In the genomic region with DNA sequence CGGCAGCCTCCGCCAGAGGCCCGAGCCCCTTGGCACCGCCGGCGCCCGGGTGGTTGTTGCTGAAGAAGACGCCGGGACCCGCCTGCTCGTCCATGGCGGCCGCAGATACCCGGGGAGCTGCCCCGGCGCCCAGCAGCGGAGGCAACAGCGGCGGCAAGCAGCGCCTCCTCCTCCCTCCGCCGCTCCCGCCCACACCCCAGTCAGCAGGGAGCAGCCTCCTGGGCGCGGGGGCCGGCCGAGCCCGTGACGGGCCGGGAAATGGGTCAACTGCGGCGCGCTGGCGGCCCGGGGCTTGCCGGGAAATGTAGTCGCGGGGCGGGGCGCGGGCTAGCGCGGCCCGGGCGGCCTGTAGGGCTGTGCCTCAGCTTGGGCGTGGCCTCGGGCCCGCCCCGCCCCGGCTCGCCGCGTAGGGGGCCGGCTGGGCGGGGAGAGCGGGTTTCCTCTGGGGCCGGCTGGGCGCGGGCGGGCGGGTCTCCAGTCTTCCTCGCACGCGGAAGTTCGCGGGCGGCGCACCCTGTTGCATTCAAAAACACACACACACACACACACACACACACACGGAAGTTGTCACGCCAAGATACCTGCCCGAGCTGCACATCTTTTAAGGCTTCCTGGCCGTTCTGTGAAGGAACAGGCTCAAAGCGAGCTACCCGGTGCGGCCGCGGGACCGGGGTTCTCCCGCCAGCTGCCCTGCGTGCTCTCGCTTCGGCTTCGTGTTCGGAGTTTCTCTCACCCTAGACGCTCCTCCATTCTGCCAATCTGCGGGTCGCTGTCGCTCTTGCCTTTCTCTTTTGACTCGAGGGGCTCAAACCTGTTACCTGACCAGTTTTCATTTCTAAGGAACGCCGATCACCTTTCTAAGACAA, we compare ENCODE assay signal across 1 cellular context.
TF ChIP-seq lines count a peak whose summit lies in the region.

A gene with protein sequence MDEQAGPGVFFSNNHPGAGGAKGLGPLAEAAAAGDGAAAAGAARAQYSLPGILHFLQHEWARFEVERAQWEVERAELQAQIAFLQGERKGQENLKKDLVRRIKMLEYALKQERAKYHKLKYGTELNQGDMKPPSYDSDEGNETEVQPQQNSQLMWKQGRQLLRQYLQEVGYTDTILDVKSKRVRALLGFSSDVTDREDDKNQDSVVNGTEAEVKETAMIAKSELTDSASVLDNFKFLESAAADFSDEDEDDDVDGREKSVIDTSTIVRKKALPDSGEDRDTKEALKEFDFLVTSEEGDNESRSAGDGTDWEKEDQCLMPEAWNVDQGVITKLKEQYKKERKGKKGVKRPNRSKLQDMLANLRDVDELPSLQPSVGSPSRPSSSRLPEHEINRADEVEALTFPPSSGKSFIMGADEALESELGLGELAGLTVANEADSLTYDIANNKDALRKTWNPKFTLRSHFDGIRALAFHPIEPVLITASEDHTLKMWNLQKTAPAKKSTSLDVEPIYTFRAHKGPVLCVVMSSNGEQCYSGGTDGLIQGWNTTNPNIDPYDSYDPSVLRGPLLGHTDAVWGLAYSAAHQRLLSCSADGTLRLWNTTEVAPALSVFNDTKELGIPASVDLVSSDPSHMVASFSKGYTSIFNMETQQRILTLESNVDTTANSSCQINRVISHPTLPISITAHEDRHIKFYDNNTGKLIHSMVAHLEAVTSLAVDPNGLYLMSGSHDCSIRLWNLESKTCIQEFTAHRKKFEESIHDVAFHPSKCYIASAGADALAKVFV (minus strand): TSS at position 167 of the 866 bp plus-strand sequence. CDS start 73 bp downstream, at position 94.

TF ChIP-seq in HEK293, 187 proteins besides CTCF, POLR2A, EP300 and RAD21 (continued from another document and continues in another):
- TF ChIP-seq, protein P1, sequence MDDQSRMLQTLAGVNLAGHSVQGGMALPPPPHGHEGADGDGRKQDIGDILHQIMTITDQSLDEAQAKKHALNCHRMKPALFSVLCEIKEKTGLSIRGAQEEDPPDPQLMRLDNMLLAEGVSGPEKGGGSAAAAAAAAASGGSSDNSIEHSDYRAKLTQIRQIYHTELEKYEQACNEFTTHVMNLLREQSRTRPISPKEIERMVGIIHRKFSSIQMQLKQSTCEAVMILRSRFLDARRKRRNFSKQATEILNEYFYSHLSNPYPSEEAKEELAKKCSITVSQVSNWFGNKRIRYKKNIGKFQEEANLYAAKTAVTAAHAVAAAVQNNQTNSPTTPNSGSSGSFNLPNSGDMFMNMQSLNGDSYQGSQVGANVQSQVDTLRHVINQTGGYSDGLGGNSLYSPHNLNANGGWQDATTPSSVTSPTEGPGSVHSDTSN (CRISPR knock-in tag; IDR thresholded peaks at IDR 0.05), result peak; percentile 76; the same call in 1 of the 2 replicates
- TF ChIP-seq, protein P2, sequence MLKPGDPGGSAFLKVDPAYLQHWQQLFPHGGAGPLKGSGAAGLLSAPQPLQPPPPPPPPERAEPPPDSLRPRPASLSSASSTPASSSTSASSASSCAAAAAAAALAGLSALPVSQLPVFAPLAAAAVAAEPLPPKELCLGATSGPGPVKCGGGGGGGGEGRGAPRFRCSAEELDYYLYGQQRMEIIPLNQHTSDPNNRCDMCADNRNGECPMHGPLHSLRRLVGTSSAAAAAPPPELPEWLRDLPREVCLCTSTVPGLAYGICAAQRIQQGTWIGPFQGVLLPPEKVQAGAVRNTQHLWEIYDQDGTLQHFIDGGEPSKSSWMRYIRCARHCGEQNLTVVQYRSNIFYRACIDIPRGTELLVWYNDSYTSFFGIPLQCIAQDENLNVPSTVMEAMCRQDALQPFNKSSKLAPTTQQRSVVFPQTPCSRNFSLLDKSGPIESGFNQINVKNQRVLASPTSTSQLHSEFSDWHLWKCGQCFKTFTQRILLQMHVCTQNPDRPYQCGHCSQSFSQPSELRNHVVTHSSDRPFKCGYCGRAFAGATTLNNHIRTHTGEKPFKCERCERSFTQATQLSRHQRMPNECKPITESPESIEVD (tag by site-specific recombination; IDR thresholded peaks at IDR 0.05), result no peak
- TF ChIP-seq HOXC10 (CRISPR knock-in tag; IDR thresholded peaks at IDR 0.05), result no peak
- TF ChIP-seq, protein P3, sequence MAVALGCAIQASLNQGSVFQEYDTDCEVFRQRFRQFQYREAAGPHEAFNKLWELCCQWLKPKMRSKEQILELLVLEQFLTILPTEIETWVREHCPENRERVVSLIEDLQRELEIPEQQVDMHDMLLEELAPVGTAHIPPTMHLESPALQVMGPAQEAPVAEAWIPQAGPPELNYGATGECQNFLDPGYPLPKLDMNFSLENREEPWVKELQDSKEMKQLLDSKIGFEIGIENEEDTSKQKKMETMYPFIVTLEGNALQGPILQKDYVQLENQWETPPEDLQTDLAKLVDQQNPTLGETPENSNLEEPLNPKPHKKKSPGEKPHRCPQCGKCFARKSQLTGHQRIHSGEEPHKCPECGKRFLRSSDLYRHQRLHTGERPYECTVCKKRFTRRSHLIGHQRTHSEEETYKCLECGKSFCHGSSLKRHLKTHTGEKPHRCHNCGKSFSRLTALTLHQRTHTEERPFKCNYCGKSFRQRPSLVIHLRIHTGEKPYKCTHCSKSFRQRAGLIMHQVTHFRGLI (tag by site-specific recombination; IDR thresholded peaks at IDR 0.05), result peak; percentile 57; the same call in 1 of the 2 replicates
- TF ChIP-seq RBAK (tag by site-specific recombination; IDR thresholded peaks at IDR 0.05), result no peak
- peak; percentile 68 for TF ChIP-seq ZSCAN30 (tag by site-specific recombination; IDR thresholded peaks at IDR 0.05)
- TF ChIP-seq ZNF23 (tag by site-specific recombination; IDR thresholded peaks at IDR 0.05; ENCODE audit: borderline replicate concordance), result no peak
- TF ChIP-seq, protein P4, sequence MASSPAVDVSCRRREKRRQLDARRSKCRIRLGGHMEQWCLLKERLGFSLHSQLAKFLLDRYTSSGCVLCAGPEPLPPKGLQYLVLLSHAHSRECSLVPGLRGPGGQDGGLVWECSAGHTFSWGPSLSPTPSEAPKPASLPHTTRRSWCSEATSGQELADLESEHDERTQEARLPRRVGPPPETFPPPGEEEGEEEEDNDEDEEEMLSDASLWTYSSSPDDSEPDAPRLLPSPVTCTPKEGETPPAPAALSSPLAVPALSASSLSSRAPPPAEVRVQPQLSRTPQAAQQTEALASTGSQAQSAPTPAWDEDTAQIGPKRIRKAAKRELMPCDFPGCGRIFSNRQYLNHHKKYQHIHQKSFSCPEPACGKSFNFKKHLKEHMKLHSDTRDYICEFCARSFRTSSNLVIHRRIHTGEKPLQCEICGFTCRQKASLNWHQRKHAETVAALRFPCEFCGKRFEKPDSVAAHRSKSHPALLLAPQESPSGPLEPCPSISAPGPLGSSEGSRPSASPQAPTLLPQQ (tag by site-specific recombination; IDR thresholded peaks at IDR 0.05), result 0 out of 2 replicates have a peak, but pooled peaks have one; percentile 31
- TF ChIP-seq, protein P5, sequence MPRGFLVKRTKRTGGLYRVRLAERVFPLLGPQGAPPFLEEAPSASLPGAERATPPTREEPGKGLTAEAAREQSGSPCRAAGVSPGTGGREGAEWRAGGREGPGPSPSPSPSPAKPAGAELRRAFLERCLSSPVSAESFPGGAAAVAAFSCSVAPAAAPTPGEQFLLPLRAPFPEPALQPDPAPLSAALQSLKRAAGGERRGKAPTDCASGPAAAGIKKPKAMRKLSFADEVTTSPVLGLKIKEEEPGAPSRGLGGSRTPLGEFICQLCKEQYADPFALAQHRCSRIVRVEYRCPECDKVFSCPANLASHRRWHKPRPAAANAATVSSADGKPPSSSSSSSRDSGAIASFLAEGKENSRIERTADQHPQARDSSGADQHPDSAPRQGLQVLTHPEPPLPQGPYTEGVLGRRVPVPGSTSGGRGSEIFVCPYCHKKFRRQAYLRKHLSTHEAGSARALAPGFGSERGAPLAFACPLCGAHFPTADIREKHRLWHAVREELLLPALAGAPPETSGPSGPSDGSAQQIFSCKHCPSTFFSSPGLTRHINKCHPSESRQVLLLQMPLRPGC (tag by site-specific recombination; IDR thresholded peaks at IDR 0.05), result no peak
- peak; percentile 90 for TF ChIP-seq ZBTB17 (tag by site-specific recombination; IDR thresholded peaks at IDR 0.05)
- TF ChIP-seq ZNF548 (tag by site-specific recombination; IDR thresholded peaks at IDR 0.05), result no peak
- TF ChIP-seq, protein P6, sequence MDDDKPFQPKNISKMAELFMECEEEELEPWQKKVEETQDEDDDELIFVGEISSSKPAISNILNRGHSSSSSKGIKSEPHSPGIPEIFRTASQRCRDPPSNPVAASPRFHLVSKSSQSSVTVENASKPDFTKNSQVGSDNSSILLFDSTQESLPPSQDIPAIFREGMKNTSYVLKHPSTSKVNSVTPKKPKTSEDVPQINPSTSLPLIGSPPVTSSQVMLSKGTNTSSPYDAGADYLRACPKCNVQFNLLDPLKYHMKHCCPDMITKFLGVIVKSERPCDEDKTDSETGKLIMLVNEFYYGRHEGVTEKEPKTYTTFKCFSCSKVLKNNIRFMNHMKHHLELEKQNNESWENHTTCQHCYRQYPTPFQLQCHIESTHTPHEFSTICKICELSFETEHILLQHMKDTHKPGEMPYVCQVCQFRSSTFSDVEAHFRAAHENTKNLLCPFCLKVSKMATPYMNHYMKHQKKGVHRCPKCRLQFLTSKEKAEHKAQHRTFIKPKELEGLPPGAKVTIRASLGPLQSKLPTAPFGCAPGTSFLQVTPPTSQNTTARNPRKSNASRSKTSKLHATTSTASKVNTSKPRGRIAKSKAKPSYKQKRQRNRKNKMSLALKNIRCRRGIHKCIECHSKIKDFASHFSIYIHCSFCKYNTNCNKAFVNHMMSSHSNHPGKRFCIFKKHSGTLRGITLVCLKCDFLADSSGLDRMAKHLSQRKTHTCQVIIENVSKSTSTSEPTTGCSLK (tag by site-specific recombination; IDR thresholded peaks at IDR 0.05), result no peak
- peak; percentile 87 for TF ChIP-seq KLF8 (tag by site-specific recombination; IDR thresholded peaks at IDR 0.05)
- no peak for TF ChIP-seq GLI2 (tag by site-specific recombination; IDR thresholded peaks at IDR 0.05; ENCODE audit: borderline replicate concordance, low read depth)
- peak; percentile 86; the same call in 1 of the 2 replicates for TF ChIP-seq SCRT1 (tag by site-specific recombination; IDR thresholded peaks at IDR 0.05; ENCODE audit: borderline replicate concordance)
- TF ChIP-seq ZNF404 (tag by site-specific recombination; IDR thresholded peaks at IDR 0.05), result no peak
- TF ChIP-seq, protein P7, sequence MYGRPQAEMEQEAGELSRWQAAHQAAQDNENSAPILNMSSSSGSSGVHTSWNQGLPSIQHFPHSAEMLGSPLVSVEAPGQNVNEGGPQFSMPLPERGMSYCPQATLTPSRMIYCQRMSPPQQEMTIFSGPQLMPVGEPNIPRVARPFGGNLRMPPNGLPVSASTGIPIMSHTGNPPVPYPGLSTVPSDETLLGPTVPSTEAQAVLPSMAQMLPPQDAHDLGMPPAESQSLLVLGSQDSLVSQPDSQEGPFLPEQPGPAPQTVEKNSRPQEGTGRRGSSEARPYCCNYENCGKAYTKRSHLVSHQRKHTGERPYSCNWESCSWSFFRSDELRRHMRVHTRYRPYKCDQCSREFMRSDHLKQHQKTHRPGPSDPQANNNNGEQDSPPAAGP (tag by site-specific recombination; IDR thresholded peaks at IDR 0.05), result 0 out of 2 replicates have a peak, but pooled peaks have one; percentile 9
- peak; percentile 81 for TF ChIP-seq PRDM1 (tag by site-specific recombination; IDR thresholded peaks at IDR 0.05)
- TF ChIP-seq ZNF10 (tag by site-specific recombination; IDR thresholded peaks at IDR 0.05), result no peak
- TF ChIP-seq, protein P8, sequence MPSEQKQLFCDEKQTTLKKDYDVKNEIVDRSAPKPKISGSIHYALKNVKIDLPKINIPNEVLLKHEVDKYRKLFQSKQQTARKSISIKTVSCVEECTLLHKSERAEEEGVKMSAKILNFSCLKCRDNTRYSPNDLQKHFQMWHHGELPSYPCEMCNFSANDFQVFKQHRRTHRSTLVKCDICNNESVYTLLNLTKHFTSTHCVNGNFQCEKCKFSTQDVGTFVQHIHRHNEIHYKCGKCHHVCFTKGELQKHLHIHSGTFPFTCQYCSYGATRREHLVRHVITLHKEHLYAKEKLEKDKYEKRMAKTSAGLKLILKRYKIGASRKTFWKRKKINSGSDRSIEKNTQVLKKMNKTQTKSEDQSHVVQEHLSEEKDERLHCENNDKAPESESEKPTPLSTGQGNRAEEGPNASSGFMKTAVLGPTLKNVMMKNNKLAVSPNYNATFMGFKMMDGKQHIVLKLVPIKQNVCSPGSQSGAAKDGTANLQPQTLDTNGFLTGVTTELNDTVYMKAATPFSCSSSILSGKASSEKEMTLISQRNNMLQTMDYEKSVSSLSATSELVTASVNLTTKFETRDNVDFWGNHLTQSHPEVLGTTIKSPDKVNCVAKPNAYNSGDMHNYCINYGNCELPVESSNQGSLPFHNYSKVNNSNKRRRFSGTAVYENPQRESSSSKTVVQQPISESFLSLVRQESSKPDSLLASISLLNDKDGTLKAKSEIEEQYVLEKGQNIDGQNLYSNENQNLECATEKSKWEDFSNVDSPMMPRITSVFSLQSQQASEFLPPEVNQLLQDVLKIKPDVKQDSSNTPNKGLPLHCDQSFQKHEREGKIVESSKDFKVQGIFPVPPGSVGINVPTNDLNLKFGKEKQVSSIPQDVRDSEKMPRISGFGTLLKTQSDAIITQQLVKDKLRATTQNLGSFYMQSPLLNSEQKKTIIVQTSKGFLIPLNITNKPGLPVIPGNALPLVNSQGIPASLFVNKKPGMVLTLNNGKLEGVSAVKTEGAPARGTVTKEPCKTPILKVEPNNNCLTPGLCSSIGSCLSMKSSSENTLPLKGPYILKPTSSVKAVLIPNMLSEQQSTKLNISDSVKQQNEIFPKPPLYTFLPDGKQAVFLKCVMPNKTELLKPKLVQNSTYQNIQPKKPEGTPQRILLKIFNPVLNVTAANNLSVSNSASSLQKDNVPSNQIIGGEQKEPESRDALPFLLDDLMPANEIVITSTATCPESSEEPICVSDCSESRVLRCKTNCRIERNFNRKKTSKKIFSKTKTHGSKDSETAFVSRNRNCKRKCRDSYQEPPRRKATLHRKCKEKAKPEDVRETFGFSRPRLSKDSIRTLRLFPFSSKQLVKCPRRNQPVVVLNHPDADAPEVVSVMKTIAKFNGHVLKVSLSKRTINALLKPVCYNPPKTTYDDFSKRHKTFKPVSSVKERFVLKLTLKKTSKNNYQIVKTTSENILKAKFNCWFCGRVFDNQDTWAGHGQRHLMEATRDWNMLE (tag by site-specific recombination; conservative IDR thresholded peaks at IDR 0.05; ENCODE audit: low read depth), result no peak
- no peak for TF ChIP-seq ZNF211 (tag by site-specific recombination; IDR thresholded peaks at IDR 0.05; ENCODE audit: low read depth)
- no peak for TF ChIP-seq ZNF48 (tag by site-specific recombination; IDR thresholded peaks at IDR 0.05)
- TF ChIP-seq HOXA7 (CRISPR knock-in tag; IDR thresholded peaks at IDR 0.05; ENCODE audit: borderline replicate concordance), result no peak
- no peak for TF ChIP-seq ZNF654 (tag by site-specific recombination; IDR thresholded peaks at IDR 0.05; ENCODE audit: low read depth)
- no peak for TF ChIP-seq ZNF747 (tag by site-specific recombination; IDR thresholded peaks at IDR 0.05)
- no peak for TF ChIP-seq ZFP3 (tag by site-specific recombination; IDR thresholded peaks at IDR 0.05; ENCODE audit: low read depth)
- TF ChIP-seq ZNF416 (tag by site-specific recombination; IDR thresholded peaks at IDR 0.05), result no peak
- TF ChIP-seq ZNF433 (tag by site-specific recombination; IDR thresholded peaks at IDR 0.05; ENCODE audit: low read depth), result no peak
- TF ChIP-seq ZBTB1 (tag by site-specific recombination; IDR thresholded peaks at IDR 0.05), result no peak
- TF ChIP-seq, protein P9, sequence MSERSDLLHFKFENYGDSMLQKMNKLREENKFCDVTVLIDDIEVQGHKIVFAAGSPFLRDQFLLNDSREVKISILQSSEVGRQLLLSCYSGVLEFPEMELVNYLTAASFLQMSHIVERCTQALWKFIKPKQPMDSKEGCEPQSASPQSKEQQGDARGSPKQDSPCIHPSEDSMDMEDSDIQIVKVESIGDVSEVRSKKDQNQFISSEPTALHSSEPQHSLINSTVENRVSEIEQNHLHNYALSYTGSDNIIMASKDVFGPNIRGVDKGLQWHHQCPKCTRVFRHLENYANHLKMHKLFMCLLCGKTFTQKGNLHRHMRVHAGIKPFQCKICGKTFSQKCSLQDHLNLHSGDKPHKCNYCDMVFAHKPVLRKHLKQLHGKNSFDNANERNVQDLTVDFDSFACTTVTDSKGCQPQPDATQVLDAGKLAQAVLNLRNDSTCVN (tag by site-specific recombination; optimal IDR thresholded peaks at IDR 0.05), result peak; percentile 83
- TF ChIP-seq HOXD13 (CRISPR knock-in tag; IDR thresholded peaks at IDR 0.05; ENCODE audit: borderline replicate concordance), result no peak
